ENCODE assay signal across 1 cellular context in the genomic region with DNA sequence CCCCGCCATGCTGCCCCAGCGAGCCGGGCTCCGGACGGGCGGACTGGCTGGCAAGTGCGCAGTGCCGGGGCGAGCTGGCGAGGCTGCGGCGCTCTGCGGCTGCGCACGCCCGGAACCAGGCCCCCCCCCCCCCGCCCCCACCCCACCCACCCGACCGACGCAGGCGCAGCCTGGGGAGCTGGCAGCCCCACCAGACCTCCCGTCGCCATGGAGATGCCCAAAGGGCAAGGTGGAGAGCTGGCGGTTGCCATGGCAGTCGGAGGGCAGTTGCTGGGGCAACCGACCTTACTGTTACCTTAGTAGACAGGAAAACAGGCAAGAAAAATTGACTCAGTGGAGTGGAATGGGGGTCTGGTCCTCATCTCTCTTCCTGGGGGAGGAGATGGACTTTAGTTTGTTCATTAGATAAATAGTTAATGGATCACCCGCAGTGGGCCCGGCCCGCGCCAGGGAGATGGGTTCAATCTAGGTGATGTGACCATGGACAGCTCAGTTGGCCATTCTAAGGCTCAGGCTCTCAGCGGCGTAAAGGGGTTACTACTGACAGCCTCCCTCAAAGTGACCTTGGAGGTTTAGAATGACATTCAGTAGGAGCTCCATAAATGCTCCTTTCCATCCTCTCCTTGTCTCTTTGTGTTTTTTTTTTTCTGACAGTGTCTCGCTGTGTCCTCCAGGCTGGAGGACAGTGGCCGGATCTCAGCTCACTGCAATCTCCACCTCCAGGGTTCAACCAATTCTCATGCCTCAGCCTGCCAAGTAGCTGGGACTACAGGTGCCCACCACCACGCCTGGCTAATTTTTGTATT.
TF ChIP-seq lines count a peak whose summit lies in the region.

A gene with protein sequence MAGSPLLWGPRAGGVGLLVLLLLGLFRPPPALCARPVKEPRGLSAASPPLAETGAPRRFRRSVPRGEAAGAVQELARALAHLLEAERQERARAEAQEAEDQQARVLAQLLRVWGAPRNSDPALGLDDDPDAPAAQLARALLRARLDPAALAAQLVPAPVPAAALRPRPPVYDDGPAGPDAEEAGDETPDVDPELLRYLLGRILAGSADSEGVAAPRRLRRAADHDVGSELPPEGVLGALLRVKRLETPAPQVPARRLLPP (minus strand): TSS at position 87 of the 806 bp plus-strand sequence. CDS start 78 bp downstream, at position 9.

TF ChIP-seq in GM23338, 12 proteins besides CTCF, POLR2A, EP300 and RAD21 (continued from another document):
- TF ChIP-seq, protein P1, sequence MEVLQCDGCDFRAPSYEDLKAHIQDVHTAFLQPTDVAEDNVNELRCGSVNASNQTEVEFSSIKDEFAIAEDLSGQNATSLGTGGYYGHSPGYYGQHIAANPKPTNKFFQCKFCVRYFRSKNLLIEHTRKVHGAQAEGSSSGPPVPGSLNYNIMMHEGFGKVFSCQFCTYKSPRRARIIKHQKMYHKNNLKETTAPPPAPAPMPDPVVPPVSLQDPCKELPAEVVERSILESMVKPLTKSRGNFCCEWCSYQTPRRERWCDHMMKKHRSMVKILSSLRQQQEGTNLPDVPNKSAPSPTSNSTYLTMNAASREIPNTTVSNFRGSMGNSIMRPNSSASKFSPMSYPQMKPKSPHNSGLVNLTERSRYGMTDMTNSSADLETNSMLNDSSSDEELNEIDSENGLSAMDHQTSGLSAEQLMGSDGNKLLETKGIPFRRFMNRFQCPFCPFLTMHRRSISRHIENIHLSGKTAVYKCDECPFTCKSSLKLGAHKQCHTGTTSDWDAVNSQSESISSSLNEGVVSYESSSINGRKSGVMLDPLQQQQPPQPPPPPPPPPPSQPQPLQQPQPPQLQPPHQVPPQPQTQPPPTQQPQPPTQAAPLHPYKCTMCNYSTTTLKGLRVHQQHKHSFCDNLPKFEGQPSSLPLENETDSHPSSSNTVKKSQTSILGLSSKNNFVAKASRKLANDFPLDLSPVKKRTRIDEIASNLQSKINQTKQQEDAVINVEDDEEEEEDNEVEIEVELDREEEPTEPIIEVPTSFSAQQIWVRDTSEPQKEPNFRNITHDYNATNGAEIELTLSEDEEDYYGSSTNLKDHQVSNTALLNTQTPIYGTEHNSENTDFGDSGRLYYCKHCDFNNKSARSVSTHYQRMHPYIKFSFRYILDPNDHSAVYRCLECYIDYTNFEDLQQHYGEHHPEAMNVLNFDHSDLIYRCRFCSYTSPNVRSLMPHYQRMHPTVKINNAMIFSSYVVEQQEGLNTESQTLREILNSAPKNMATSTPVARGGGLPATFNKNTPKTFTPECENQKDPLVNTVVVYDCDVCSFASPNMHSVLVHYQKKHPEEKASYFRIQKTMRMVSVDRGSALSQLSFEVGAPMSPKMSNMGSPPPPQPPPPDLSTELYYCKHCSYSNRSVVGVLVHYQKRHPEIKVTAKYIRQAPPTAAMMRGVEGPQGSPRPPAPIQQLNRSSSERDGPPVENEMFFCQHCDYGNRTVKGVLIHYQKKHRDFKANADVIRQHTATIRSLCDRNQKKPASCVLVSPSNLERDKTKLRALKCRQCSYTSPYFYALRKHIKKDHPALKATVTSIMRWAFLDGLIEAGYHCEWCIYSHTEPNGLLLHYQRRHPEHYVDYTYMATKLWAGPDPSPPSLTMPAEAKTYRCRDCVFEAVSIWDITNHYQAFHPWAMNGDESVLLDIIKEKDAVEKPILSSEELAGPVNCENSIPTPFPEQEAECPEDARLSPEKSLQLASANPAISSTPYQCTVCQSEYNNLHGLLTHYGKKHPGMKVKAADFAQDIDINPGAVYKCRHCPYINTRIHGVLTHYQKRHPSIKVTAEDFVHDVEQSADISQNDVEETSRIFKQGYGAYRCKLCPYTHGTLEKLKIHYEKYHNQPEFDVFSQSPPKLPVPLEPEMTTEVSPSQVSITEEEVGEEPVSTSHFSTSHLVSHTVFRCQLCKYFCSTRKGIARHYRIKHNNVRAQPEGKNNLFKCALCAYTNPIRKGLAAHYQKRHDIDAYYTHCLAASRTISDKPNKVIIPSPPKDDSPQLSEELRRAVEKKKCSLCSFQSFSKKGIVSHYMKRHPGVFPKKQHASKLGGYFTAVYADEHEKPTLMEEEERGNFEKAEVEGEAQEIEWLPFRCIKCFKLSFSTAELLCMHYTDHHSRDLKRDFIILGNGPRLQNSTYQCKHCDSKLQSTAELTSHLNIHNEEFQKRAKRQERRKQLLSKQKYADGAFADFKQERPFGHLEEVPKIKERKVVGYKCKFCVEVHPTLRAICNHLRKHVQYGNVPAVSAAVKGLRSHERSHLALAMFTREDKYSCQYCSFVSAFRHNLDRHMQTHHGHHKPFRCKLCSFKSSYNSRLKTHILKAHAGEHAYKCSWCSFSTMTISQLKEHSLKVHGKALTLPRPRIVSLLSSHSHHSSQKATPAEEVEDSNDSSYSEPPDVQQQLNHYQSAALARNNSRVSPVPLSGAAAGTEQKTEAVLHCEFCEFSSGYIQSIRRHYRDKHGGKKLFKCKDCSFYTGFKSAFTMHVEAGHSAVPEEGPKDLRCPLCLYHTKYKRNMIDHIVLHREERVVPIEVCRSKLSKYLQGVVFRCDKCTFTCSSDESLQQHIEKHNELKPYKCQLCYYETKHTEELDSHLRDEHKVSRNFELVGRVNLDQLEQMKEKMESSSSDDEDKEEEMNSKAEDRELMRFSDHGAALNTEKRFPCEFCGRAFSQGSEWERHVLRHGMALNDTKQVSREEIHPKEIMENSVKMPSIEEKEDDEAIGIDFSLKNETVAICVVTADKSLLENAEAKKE (CRISPR knock-in tag; IDR thresholded peaks at IDR 0.05) = no peak
